1 cellular context compared by ENCODE assay signal in genomic region chr18:14075196-14075595, GRCh38.
TF ChIP-seq lines count a peak whose summit lies in the region.

No MANE protein-coding gene starts in this region.

TF ChIP-seq in GM23338, 12 proteins besides CTCF, POLR2A, EP300 and RAD21 (continued from another document):
- no peak for TF ChIP-seq ZNF462 (CRISPR knock-in tag; IDR thresholded peaks at IDR 0.05)
- TF ChIP-seq EZH2 (IDR thresholded peaks at IDR 0.05; ENCODE audit: low read depth, unreplicated experiment) = no peak
- no peak for TF ChIP-seq POLR2AphosphoS5 (IDR thresholded peaks at IDR 0.05; ENCODE audit: low read depth)
- no peak for TF ChIP-seq ZNF114 (CRISPR knock-in tag; IDR thresholded peaks at IDR 0.05)
- TF ChIP-seq NANOG (IDR thresholded peaks at IDR 0.05; ENCODE audit: borderline replicate concordance) = no peak
- no peak for TF ChIP-seq REST (IDR thresholded peaks at IDR 0.05; ENCODE audit: unreplicated experiment)
- no peak for TF ChIP-seq JUNB (IDR thresholded peaks at IDR 0.05; ENCODE audit: unreplicated experiment)
- no peak for TF ChIP-seq EZH2phosphoT487 (IDR thresholded peaks at IDR 0.05; ENCODE audit: unreplicated experiment)
